Comparison of ENCODE assay signal across 17 cellular contexts in the genomic region with DNA sequence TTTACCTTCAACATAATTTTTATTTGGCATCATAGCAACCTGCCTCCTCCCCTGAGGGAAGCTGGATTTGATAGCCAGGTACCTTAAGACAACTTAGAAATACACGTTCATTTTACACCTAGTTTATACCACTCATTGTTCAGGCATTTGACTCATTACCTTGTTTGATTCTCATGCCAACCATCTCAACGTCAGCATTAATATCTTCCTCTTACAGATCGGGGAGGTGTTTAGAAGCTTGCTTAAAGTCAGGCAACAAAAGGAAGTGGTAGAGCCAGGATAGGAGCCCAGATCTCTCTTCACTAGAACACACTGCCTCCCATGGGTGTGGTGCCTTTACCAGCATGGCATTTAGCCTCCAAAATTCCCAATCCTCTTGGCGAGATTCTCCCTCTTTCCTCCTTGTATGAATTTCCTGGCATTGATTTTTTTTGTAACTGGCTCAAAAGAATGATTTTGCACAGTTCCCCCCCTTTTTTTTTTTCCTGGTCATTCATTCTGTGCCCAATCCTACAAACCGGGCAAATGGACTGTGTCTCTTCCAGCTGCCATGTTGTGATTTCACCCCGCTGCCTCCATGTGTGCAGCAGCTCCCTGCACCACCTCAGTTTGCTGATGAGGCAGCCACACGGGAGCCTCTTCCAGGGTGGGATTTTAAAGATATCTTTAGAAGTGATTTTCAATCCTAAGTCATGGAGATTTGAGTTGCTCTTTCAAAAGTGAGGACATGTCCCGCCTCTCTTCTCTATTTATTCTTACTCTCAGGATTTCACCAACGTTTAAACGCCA.
"Had no signal": no experiment of that assay in that cellular context is flagged by ENCODE, and none has a peak within 500 bp of the region (broad histone marks: within the 10 kb centered on the region; RNA-seq: fewer than 3 reads in every experiment).

No MANE protein-coding gene starts in this region.

- H3K4me3 ChIP-seq: hepatocyte, mucosa of descending colon, spleen, tibial artery, upper lobe of right lung had no signal

- H3K4me2 ChIP-seq: hepatocyte had no signal

- H3K79me2 ChIP-seq: hepatocyte had no signal

- FAIRE-seq: endometrium had no signal

- H3K27me3 ChIP-seq: tibial artery had no signal

- DNase-seq: effector memory CD4-positive, alpha-beta T cell; foreskin melanocyte; head of caudate nucleus; kidney glomerular epithelial cell; mucosa of descending colon; natural killer cell; spleen; stimulated activated CD4-positive, alpha-beta T cell treated with anti-CD3 and anti-CD28 coated beads, Interleukin-15, amount 100 ng/mL, for 24 hours; stimulated activated CD4-positive, alpha-beta T cell treated with anti-CD3 and anti-CD28 coated beads, Interleukin-1b, Interleukin-23, amount 100 ng/mL, for 48 hours; stimulated activated CD4-positive, alpha-beta T cell treated with anti-CD3 and anti-CD28 coated beads, Interleukin-4, amount 100 ng/mL, for 24 hours; tibial artery; upper lobe of right lung had no signal

- H2AFZ ChIP-seq: hepatocyte had no signal

- H3K9me3 ChIP-seq: mucosa of descending colon, spleen, tibial artery, upper lobe of right lung had no signal

- H3K36me3 ChIP-seq: spleen, tibial artery, upper lobe of right lung had no signal

- H3K4me1 ChIP-seq: spleen, tibial artery, upper lobe of right lung had no signal

- ATAC-seq: left lobe of liver; mucosa of descending colon; natural killer cell; sciatic nerve; stimulated activated memory B cell treated with anti-CD40 and anti-IgM and Interleukin-4, amounts not matched to agents 10 μg/mL and 1 μg/mL and 100 μg/mL, for 72 hours; upper lobe of right lung had no signal

- H3K27ac ChIP-seq: hepatocyte, spleen, tibial artery, upper lobe of right lung had no signal
